Comparison of ENCODE assay signal across 2 cellular contexts in the genomic region with DNA sequence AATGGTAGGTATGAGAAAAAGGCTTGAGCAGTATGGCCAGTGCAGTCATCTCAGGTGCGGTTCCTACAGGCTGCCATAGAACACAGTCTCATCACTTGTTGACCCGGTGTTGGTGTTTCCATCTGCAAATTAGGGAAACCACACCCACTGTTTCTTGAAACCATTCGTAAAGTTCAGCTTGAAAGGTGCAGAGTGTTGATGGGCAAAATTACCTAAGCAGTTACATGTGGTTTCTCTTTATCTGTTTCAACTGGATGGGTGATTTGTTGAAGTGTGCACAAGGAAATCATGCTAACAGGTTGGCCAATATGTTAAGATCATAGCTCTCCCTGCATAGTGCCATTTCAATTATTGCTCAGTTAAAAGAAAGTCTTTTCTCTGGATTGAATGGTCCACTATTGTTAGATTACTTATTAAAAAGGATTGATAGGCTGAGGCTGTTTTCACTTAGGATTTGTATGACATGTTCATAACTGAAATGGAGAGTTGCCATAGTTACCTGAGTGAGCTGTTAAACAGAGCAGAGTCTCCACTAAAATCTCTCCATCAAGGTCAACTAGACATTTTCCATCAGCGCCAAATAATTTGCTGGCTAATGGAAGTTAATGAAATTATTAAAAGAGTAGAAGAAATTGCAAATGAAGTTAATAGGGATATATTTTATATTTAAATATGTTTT.
TF ChIP-seq lines count a peak whose summit lies in the region.

No MANE protein-coding gene starts in this region.

TF ChIP-seq in K562, 482 proteins besides CTCF, POLR2A, EP300 and RAD21 (continued from another document):
- TF ChIP-seq RFX1 (IDR thresholded peaks at IDR 0.05): peak; percentile 65

TF ChIP-seq in HepG2, 621 proteins besides CTCF, POLR2A, EP300 and RAD21 (continued from another document):
- no peak for TF ChIP-seq AKAP8 (CRISPR knock-in tag; IDR thresholded peaks at IDR 0.05)
- TF ChIP-seq, protein P1, sequence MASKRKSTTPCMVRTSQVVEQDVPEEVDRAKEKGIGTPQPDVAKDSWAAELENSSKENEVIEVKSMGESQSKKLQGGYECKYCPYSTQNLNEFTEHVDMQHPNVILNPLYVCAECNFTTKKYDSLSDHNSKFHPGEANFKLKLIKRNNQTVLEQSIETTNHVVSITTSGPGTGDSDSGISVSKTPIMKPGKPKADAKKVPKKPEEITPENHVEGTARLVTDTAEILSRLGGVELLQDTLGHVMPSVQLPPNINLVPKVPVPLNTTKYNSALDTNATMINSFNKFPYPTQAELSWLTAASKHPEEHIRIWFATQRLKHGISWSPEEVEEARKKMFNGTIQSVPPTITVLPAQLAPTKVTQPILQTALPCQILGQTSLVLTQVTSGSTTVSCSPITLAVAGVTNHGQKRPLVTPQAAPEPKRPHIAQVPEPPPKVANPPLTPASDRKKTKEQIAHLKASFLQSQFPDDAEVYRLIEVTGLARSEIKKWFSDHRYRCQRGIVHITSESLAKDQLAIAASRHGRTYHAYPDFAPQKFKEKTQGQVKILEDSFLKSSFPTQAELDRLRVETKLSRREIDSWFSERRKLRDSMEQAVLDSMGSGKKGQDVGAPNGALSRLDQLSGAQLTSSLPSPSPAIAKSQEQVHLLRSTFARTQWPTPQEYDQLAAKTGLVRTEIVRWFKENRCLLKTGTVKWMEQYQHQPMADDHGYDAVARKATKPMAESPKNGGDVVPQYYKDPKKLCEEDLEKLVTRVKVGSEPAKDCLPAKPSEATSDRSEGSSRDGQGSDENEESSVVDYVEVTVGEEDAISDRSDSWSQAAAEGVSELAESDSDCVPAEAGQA (IDR thresholded peaks at IDR 0.05; ENCODE audit: low read depth): no peak
- TF ChIP-seq, protein P1 (CRISPR knock-in tag; IDR thresholded peaks at IDR 0.05; ENCODE audit: borderline replicate concordance): no peak
- no peak for TF ChIP-seq ZNF510 (CRISPR knock-in tag; IDR thresholded peaks at IDR 0.05; ENCODE audit: low read depth)
- TF ChIP-seq GLI4 (CRISPR knock-in tag; IDR thresholded peaks at IDR 0.05; ENCODE audit: borderline replicate concordance): no peak
